In the genomic region with DNA sequence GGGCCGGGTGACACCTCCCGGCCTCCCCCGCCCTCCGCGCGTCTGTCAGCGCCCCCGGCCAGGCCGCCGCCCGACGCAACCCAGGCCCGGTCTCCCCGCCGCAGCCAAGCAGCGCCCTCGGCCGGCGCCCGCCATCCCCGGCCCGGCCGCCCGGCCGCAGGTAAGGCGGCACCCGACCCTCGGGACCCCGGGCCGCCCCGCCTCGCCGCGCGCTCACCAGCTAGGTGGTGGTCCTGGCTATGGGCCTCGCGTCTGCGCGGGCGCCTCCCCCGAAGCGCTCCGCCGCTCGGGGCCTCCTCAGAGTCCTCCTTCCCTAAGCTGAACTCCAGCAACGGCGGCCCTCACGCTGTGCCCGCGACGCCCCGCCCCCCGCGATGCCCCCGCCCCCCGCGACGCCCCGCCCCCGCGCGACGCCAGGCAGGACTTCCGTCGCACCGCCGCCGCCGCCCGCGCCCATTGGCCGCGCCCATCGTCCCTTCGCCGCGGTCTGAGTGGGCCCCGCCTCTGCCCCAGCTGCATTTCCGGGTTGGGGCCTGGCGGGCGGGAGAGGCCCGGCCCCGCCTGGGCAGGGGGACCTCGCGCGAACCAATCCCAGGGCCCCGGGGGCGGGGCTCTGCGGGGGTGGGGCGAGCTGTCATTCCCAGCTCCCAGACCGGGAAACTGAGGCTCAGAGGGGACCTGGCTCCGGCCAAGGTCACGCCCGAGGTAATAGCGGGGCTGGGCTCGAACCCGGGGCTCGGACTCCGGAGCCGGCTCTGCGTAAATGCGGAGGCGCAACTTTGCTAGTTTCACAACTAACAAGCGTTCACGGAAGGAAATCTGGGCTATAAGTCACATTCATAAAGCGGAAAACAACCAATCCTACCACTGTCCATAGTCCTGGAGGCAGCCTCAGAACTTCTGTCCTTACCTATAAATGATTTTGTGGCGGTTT, we compare ENCODE assay signal across 8 cellular contexts. TPM values are rescaled to one million over a fixed set of nuclear protein-coding genes. Genes with fewer than 3 reads are reported as not detected.
DNase-seq lines count a peak whose midpoint lies in the region; ATAC-seq, FAIRE-seq and TF ChIP-seq lines count a peak whose summit lies in the region.

No MANE protein-coding gene starts in this region.

- H3K4me3 ChIP-seq in BLaER1 treated with 17β-estradiol and CSF1 and Interleukin-3, amounts not matched to agents 10 nM and 100 nM = peak overlapping the region; percentile 61 to 79 (median 72)
- peak overlapping the region; percentile 81 to 89 (median 83) for H3K4me3 ChIP-seq in HepG2 (replicated peaks in 1 of 3; ENCODE audit: insufficient read depth in 1 of 3, low read depth in 2 of 3, low read length in 3 of 3)

- peaks cover 11% of the 10 kb centered on the region for H3K79me2 ChIP-seq in HepG2 (ENCODE audit: insufficient read depth, low read length)

- peaks cover 0 to 39% (median 16%) of the 10 kb centered on the region in 11 experiments; a peak in 17 of 22 replicates for H4K20me1 ChIP-seq in BLaER1 treated with 17β-estradiol and CSF1 and Interleukin-3, amounts not matched to agents 10 nM and 100 nM
- H4K20me1 ChIP-seq in HepG2 (ENCODE audit: insufficient read depth, low read length) = no peaks in the 10 kb centered on the region

- H3K36me3 Mint-ChIP-seq in activated CD4-positive, alpha-beta T cell treated with anti-CD3 and anti-CD28 coated beads, Interleukin-2, amount 10 ng/mL, durations not matched to agents 7 days and 5 days (ENCODE audit: low read depth) = peaks cover 3% of the 10 kb centered on the region

- peak; percentile 52 to 69; a peak in 3 of 4 replicates for TF ChIP-seq POLR2A in HepG2 (IDR thresholded peaks at IDR 0.05; ENCODE audit: insufficient read depth in 1 of 2, low read depth in 2 of 2, low read length in 2 of 2)

- no peaks in the 10 kb centered on the region for H3K27me3 Mint-ChIP-seq in activated CD4-positive, alpha-beta T cell treated with anti-CD3 and anti-CD28 coated beads, Interleukin-2, amount 10 ng/mL, durations not matched to agents 7 days and 5 days

- H3K4me1 ChIP-seq in BLaER1 treated with 17β-estradiol and CSF1 and Interleukin-3, amounts not matched to agents 10 nM and 100 nM = peaks cover 47 to 77% (median 66%) of the 10 kb centered on the region in 10 experiments
- peaks cover 38% of the 10 kb centered on the region for H3K4me1 ChIP-seq in HepG2 (ENCODE audit: insufficient read depth, low read length)

- CTCF ChIA-PET in activated CD4-positive, alpha-beta T cell treated with anti-CD3 and anti-CD28 coated beads, Interleukin-2, amount 10 ng/mL, durations not matched to agents 7 days and 5 days (lab: Charles Lee) = interaction anchor here (0.6 to 0.8 kb wide), 3 partner anchors 9 to 18 kb away, joined by 3 read pairs; a partner anchor contains a TSS
- CTCF ChIA-PET in HepG2 (lab: Yijun Ruan, JAX; ENCODE audit: low intra/inter-chr PET ratio, low total read pairs) = no interaction called here

- no peaks in the 10 kb centered on the region for H3K27me3 ChIP-seq in BLaER1 treated with 17β-estradiol and CSF1 and Interleukin-3, amounts not matched to agents 10 nM and 100 nM
- no peaks in the 10 kb centered on the region for H3K27me3 ChIP-seq in HepG2 (ENCODE audit: control insufficient read depth in 1 of 2, insufficient read depth in 2 of 2, low read length in 2 of 2)

- H3K27ac Mint-ChIP-seq in activated CD4-positive, alpha-beta T cell treated with anti-CD3 and anti-CD28 coated beads, Interleukin-2, amount 10 ng/mL, durations not matched to agents 7 days and 5 days = peak overlapping the region; percentile 92

- peak overlapping the region; percentile 53 to 87 (median 77); a peak in 21 of 22 replicates for H3K27ac ChIP-seq in BLaER1 treated with 17β-estradiol and CSF1 and Interleukin-3, amounts not matched to agents 10 nM and 100 nM
- H3K27ac ChIP-seq in HepG2 (ENCODE audit: extremely low read length, insufficient read depth, low read length) = peak overlapping the region; percentile 47

- FAIRE-seq in HepG2 (lab: Jason Lieb, UNC) = no peak

- TF ChIP-seq EP300 in HepG2 (IDR thresholded peaks at IDR 0.05; ENCODE audit: low read depth in 2 of 2, low read length in 2 of 2) (no peak), HepG2 (CRISPR knock-in tag; IDR thresholded peaks at IDR 0.05; ENCODE audit: borderline replicate concordance) (no peak)

- 0 out of 2 replicates have a peak, but pooled peaks have one; percentile 19 for TF ChIP-seq RAD21 in HepG2 (CRISPR knock-in tag; IDR thresholded peaks at IDR 0.05)

- ATAC-seq in GM19372 (IDR thresholded peaks at IDR 0.05; ENCODE audit: low read depth, unreplicated experiment) = peak; percentile 96
- ATAC-seq in HG03520 (IDR thresholded peaks at IDR 0.05; ENCODE audit: unreplicated experiment) = peak; percentile 78
- peak; percentile 93 for ATAC-seq in HepG2

- POLR2A ChIA-PET in activated CD4-positive, alpha-beta T cell treated with anti-CD3 and anti-CD28 coated beads, Interleukin-2, amount 10 ng/mL, durations not matched to agents 7 days and 5 days (lab: Charles Lee) = interaction anchor here (0.9 kb wide), 1 partner anchor 9 kb away, joined by 4 read pairs; a partner anchor contains a TSS
- POLR2A ChIA-PET in HepG2 (lab: Yijun Ruan, JAX) = interaction anchor here (0.7 to 1.6 kb wide), 4 partner anchors 9 to 78 kb away, joined by 3 to 18 read pairs (median 4); a partner anchor contains a TSS

- peaks cover 23% of the 10 kb centered on the region for H3K4me1 Mint-ChIP-seq in activated CD4-positive, alpha-beta T cell treated with anti-CD3 and anti-CD28 coated beads, Interleukin-2, amount 10 ng/mL, durations not matched to agents 7 days and 5 days

- TF ChIP-seq CTCF in HepG2 (CRISPR knock-in tag; IDR thresholded peaks at IDR 0.05) = no peak

- no peaks in the 10 kb centered on the region for H3K9me3 Mint-ChIP-seq in activated CD4-positive, alpha-beta T cell treated with anti-CD3 and anti-CD28 coated beads, Interleukin-2, amount 10 ng/mL, durations not matched to agents 7 days and 5 days

- 3% methylated on average over 6 of the region's 107 CpGs for WGBS in HepG2 (ENCODE audit: low lambda C conversion rate)

- H3K36me3 ChIP-seq in BLaER1 treated with 17β-estradiol and CSF1 and Interleukin-3, amounts not matched to agents 10 nM and 100 nM = peaks cover 4 to 12% (median 10%) of the 10 kb centered on the region in 11 experiments; a peak in 15 of 22 replicates
- peaks cover 0 to 2% of the 10 kb centered on the region in 2 experiments; a peak in 1 of 5 replicates for H3K36me3 ChIP-seq in HepG2 (replicated peaks in 1 of 2; ENCODE audit: control insufficient read depth in 1 of 2, insufficient read depth in 2 of 2, low read length in 2 of 2)

- H3K9ac ChIP-seq in BLaER1 treated with 17β-estradiol and CSF1 and Interleukin-3, amounts not matched to agents 10 nM and 100 nM = peak overlapping the region; percentile 79 to 89 (median 86)
- peak overlapping the region; percentile 59 for H3K9ac ChIP-seq in HepG2 (ENCODE audit: insufficient read depth, low read depth, low read length)

- H3K4me2 ChIP-seq in BLaER1 treated with 17β-estradiol and CSF1 and Interleukin-3, amounts not matched to agents 10 nM and 100 nM = peak overlapping the region; percentile 75 to 91 (median 87)
- peak overlapping the region; percentile 88 for H3K4me2 ChIP-seq in HepG2 (ENCODE audit: low read depth, low read length)

- no peaks in the 10 kb centered on the region for H3K9me3 ChIP-seq in BLaER1 treated with 17β-estradiol and CSF1 and Interleukin-3, amounts not matched to agents 10 nM and 100 nM (replicated peaks in 1 of 11)
- H3K9me3 ChIP-seq in HepG2 (ENCODE audit: low read length) = no peaks in the 10 kb centered on the region

- in situ Hi-C loops in HepG2 (cut with HindIII; ENCODE audit: extremely low pct_ligation_motif_present, low pct_unique_long_range_greater_than_20kb) = no loop called here

- intact Hi-C loops in HepG2 (cut with micrococcal nuclease; ENCODE audit: unreplicated experiment) = no loop called here

- DNase-seq in NCI-H526 treated with DMSO at 0.1 percent for 48 hours (lab: John Stamatoyannopoulos, UW) (peak; percentile 72), cortex of kidney (lab: John Stamatoyannopoulos, UW) (peak; percentile 84), HepG2 (ENCODE audit: low spot score) (peak; percentile 86)
- DNase-seq in activated CD4-positive, alpha-beta T cell treated with anti-CD3 and anti-CD28 coated beads, Interleukin-2, amount 10 ng/mL, durations not matched to agents 7 days and 5 days = peak; percentile 95
- DNase-seq in stimulated activated CD4-positive, alpha-beta T cell treated with anti-CD3 and anti-CD28 coated beads, Interleukin-2, amount 100 ng/mL, for 48 hours = peak; percentile 90 to 93

- H2AFZ ChIP-seq in HepG2 (ENCODE audit: low read length) = no peak overlapping the region

- BruUV-seq in HepG2 (replicated peaks; lab: Mats Ljungman, UMichigan) = no TSS peak

- H3K4me3 Mint-ChIP-seq in activated CD4-positive, alpha-beta T cell treated with anti-CD3 and anti-CD28 coated beads, Interleukin-2, amount 10 ng/mL, durations not matched to agents 7 days and 5 days = peak overlapping the region; percentile 81

RNA-seq across cellular contexts. Expression of a gene that starts 9.0 kb away (rescaled TPM):
- 10 to 100 TPM; 31.6 to 34.4 TPM for total RNA-seq in activated CD4-positive, alpha-beta T cell treated with anti-CD3 and anti-CD28 coated beads, Interleukin-2, amount 10 ng/mL, durations not matched to agents 7 days and 5 days
- 29.8 and 31.0 TPM in 2 replicates for total RNA-seq in HepG2 (2016; rRNA removed; fragmentation: Illumina TruSeq; extraction: Trizol)
- 5.0 and 5.1 TPM in 2 replicates for total RNA-seq in HepG2 (2016; cell fraction: cytosol; rRNA removed; fragmentation: Illumina TruSeq; extraction: Trizol; ENCODE audit: low read depth)
- total RNA-seq in HepG2 (2016; cell fraction: insoluble cytoplasmic fraction; rRNA removed; fragmentation: Illumina TruSeq; extraction: Trizol) = 27.9 and 29.1 TPM in 2 replicates
- total RNA-seq in HepG2 (2016; cell fraction: membrane; rRNA removed; fragmentation: Illumina TruSeq; extraction: Trizol) = 14.7 and 15.1 TPM in 2 replicates
- total RNA-seq in HepG2 (2016; cell fraction: nucleus; rRNA removed; fragmentation: Illumina TruSeq; extraction: Trizol) = 13.3 and 14.3 TPM in 2 replicates
- 25.4 and 30.1 TPM in 2 replicates for polyA plus RNA-seq in HepG2 (2011; rRNA removed)
- polyA plus RNA-seq in HepG2 (2011; cell fraction: cytosol; rRNA removed) = 33.9 and 64.2 TPM in 2 replicates
- polyA plus RNA-seq in HepG2 (2011; cell fraction: nucleus; rRNA removed) = 25.5 and 25.6 TPM in 2 replicates
- polyA plus RNA-seq in HepG2 (2012) = 16.3 and 19.0 TPM in 2 replicates
- polyA plus RNA-seq in HepG2 (2016; cell fraction: cytosol; fragmentation: Illumina TruSeq; extraction: Trizol; ENCODE audit: low read depth) = 3.8 and 4.0 TPM in 2 replicates
- 32.7 and 37.0 TPM in 2 replicates for polyA plus RNA-seq in HepG2 (2016; cell fraction: insoluble cytoplasmic fraction; fragmentation: Illumina TruSeq; extraction: Trizol; ENCODE audit: low read depth)
- polyA plus RNA-seq in HepG2 (2016; cell fraction: membrane; fragmentation: Illumina TruSeq; extraction: Trizol; ENCODE audit: low read depth) = 9.8 and 10.5 TPM in 2 replicates
- 21.4 and 22.6 TPM in 2 replicates for polyA plus RNA-seq in HepG2 (2016; cell fraction: nucleus; fragmentation: Illumina TruSeq; extraction: Trizol; ENCODE audit: insufficient read depth, low read depth)
- polyA minus RNA-seq in HepG2 (2011; rRNA and poly(A)+ RNA removed; ENCODE audit: low replicate concordance) = 23.0 and 26.3 TPM in 2 replicates
- polyA minus RNA-seq in HepG2 (2011; cell fraction: cytosol; rRNA and poly(A)+ RNA removed) = 12.8 and 16.6 TPM in 2 replicates
- 11.3 and 13.7 TPM in 2 replicates for polyA minus RNA-seq in HepG2 (2011; cell fraction: nucleus; rRNA and poly(A)+ RNA removed)

RNA-seq across cellular contexts. Expression of a gene that starts 46.7 kb away (rescaled TPM):
- total RNA-seq in activated CD4-positive, alpha-beta T cell treated with anti-CD3 and anti-CD28 coated beads, Interleukin-2, amount 10 ng/mL, durations not matched to agents 7 days and 5 days = 1 to 10 TPM; 1.5 to 1.7 TPM
- 0.20 TPM in 1 of 2 replicates, not detected in the other for total RNA-seq in HepG2 (2016; rRNA removed; fragmentation: Illumina TruSeq; extraction: Trizol)
- total RNA-seq in HepG2 (2016; cell fraction: cytosol; rRNA removed; fragmentation: Illumina TruSeq; extraction: Trizol; ENCODE audit: low read depth) = 0.30 TPM in 1 of 2 replicates, not detected in the other
- 0.35 TPM in 1 of 2 replicates, not detected in the other for total RNA-seq in HepG2 (2016; cell fraction: insoluble cytoplasmic fraction; rRNA removed; fragmentation: Illumina TruSeq; extraction: Trizol)
- total RNA-seq in HepG2 (2016; cell fraction: membrane; rRNA removed; fragmentation: Illumina TruSeq; extraction: Trizol) = 0.12 and 0.41 TPM in 2 replicates
- total RNA-seq in HepG2 (2016; cell fraction: nucleus; rRNA removed; fragmentation: Illumina TruSeq; extraction: Trizol) = 0.19 and 0.34 TPM in 2 replicates
- 0.73 and 1.2 TPM in 2 replicates for polyA plus RNA-seq in HepG2 (2011; rRNA removed)
- polyA plus RNA-seq in HepG2 (2011; cell fraction: cytosol; rRNA removed) = 0.59 and 1.3 TPM in 2 replicates
- 2.0 and 2.8 TPM in 2 replicates for polyA plus RNA-seq in HepG2 (2011; cell fraction: nucleus; rRNA removed)
- polyA plus RNA-seq in HepG2 (2012) = 0.43 and 1.1 TPM in 2 replicates
- 0.08 and 0.16 TPM in 2 replicates for polyA plus RNA-seq in HepG2 (2016; cell fraction: cytosol; fragmentation: Illumina TruSeq; extraction: Trizol; ENCODE audit: low read depth)
- polyA plus RNA-seq in HepG2 (2016; cell fraction: insoluble cytoplasmic fraction; fragmentation: Illumina TruSeq; extraction: Trizol; ENCODE audit: low read depth) = not detected in 2 replicates
- 0.21 TPM in 1 of 2 replicates, not detected in the other for polyA plus RNA-seq in HepG2 (2016; cell fraction: membrane; fragmentation: Illumina TruSeq; extraction: Trizol; ENCODE audit: low read depth)
- polyA plus RNA-seq in HepG2 (2016; cell fraction: nucleus; fragmentation: Illumina TruSeq; extraction: Trizol; ENCODE audit: insufficient read depth, low read depth) = 0.53 TPM in 1 of 2 replicates, not detected in the other
- 1.0 and 1.7 TPM in 2 replicates for polyA minus RNA-seq in HepG2 (2011; rRNA and poly(A)+ RNA removed; ENCODE audit: low replicate concordance)
- not detected in 2 replicates for polyA minus RNA-seq in HepG2 (2011; cell fraction: cytosol; rRNA and poly(A)+ RNA removed)
- 1.3 and 1.6 TPM in 2 replicates for polyA minus RNA-seq in HepG2 (2011; cell fraction: nucleus; rRNA and poly(A)+ RNA removed)

Comparison
In these comparisons a context has a peak if more than half of its experiments do, and no peak if none do; other contexts are left out.
1. Peak in every context shown above with its lines: DNase-seq, ATAC-seq, H3K4me3 ChIP-seq and H3K27ac ChIP-seq.